ENCODE assay signal across 8 cellular contexts in genomic region chr4:168880811-168881595, GRCh38.
DNase-seq lines count a peak whose midpoint lies in the region; ATAC-seq lines count a peak whose summit lies in the region.

No MANE protein-coding gene starts in this region.

- H3K36me3 Mint-ChIP-seq in activated CD8-positive, alpha-beta T cell treated with anti-CD3 and anti-CD28 coated beads, Interleukin-2, amount 10 ng/mL, durations not matched to agents 7 days and 5 days (ENCODE audit: low read depth): no peaks in the 10 kb centered on the region

- no peak overlapping the region for H3K4me3 Mint-ChIP-seq in activated CD8-positive, alpha-beta T cell treated with anti-CD3 and anti-CD28 coated beads, Interleukin-2, amount 10 ng/mL, durations not matched to agents 7 days and 5 days

- CTCF ChIA-PET in activated CD8-positive, alpha-beta T cell treated with anti-CD3 and anti-CD28 coated beads, Interleukin-2, amount 10 ng/mL, durations not matched to agents 7 days and 5 days (lab: Charles Lee): interaction anchor here (0.8 kb wide), 1 partner anchor 42 kb away, joined by 3 read pairs; no protein-coding TSS in a partner anchor

- DNase-seq in GDM1 (lab: John Stamatoyannopoulos, UW) (peak; percentile 82), KBM-7 (peak; percentile 93), left lobe of liver (ENCODE audit: low spot score) (no peak), SHP77 treated with DMSO at 0.1 percent for 48 hours (lab: John Stamatoyannopoulos, UW) (no peak), NCI-H226 (no peak), GOT3 (lab: John Stamatoyannopoulos, UW) (no peak)
- DNase-seq in activated CD8-positive, alpha-beta T cell treated with anti-CD3 and anti-CD28 coated beads, Interleukin-2, amount 10 ng/mL, durations not matched to agents 7 days and 5 days: no peak

- POLR2A ChIA-PET in activated CD8-positive, alpha-beta T cell treated with anti-CD3 and anti-CD28 coated beads, Interleukin-2, amount 10 ng/mL, durations not matched to agents 7 days and 5 days (lab: Charles Lee): no interaction called here

- peaks cover 3% of the 10 kb centered on the region for H3K4me1 Mint-ChIP-seq in activated CD8-positive, alpha-beta T cell treated with anti-CD3 and anti-CD28 coated beads, Interleukin-2, amount 10 ng/mL, durations not matched to agents 7 days and 5 days (ENCODE audit: low read depth)

- no peak overlapping the region for H3K27ac Mint-ChIP-seq in activated CD8-positive, alpha-beta T cell treated with anti-CD3 and anti-CD28 coated beads, Interleukin-2, amount 10 ng/mL, durations not matched to agents 7 days and 5 days

- peaks cover 45% of the 10 kb centered on the region for H3K27me3 Mint-ChIP-seq in activated CD8-positive, alpha-beta T cell treated with anti-CD3 and anti-CD28 coated beads, Interleukin-2, amount 10 ng/mL, durations not matched to agents 7 days and 5 days (ENCODE audit: low read depth)

- in situ Hi-C loops in KBM-7 (cut with MboI; ENCODE audit: low pct_unique_long_range_greater_than_20kb, low sequenced_read_pairs): no loop called here

- ATAC-seq in GM21723 (IDR thresholded peaks at IDR 0.05; ENCODE audit: unreplicated experiment) (peak; percentile 68), left lobe of liver (peak; percentile 40)
- no peak for ATAC-seq in activated CD8-positive, alpha-beta T cell treated with anti-CD3 and anti-CD28 coated beads, Interleukin-2, amount 10 ng/mL, durations not matched to agents 7 days and 5 days

- no peaks in the 10 kb centered on the region for H3K9me3 Mint-ChIP-seq in activated CD8-positive, alpha-beta T cell treated with anti-CD3 and anti-CD28 coated beads, Interleukin-2, amount 10 ng/mL, durations not matched to agents 7 days and 5 days (ENCODE audit: insufficient read depth)

Comparison
In these comparisons a context has a peak if more than half of its experiments do, and no peak if none do; other contexts are left out.
1. DNase-seq: peak in GDM1 (single experiment) and KBM-7 (single experiment); none in left lobe of liver (single experiment), SHP77 treated with DMSO at 0.1 percent for 48 hours (single experiment), activated CD8-positive, alpha-beta T cell treated with anti-CD3 and anti-CD28 coated beads, Interleukin-2, amount 10 ng/mL, durations not matched to agents 7 days and 5 days (single experiment), NCI-H226 (single experiment) and GOT3 (single experiment).